8 cellular contexts compared by ENCODE assay signal in the genomic region with DNA sequence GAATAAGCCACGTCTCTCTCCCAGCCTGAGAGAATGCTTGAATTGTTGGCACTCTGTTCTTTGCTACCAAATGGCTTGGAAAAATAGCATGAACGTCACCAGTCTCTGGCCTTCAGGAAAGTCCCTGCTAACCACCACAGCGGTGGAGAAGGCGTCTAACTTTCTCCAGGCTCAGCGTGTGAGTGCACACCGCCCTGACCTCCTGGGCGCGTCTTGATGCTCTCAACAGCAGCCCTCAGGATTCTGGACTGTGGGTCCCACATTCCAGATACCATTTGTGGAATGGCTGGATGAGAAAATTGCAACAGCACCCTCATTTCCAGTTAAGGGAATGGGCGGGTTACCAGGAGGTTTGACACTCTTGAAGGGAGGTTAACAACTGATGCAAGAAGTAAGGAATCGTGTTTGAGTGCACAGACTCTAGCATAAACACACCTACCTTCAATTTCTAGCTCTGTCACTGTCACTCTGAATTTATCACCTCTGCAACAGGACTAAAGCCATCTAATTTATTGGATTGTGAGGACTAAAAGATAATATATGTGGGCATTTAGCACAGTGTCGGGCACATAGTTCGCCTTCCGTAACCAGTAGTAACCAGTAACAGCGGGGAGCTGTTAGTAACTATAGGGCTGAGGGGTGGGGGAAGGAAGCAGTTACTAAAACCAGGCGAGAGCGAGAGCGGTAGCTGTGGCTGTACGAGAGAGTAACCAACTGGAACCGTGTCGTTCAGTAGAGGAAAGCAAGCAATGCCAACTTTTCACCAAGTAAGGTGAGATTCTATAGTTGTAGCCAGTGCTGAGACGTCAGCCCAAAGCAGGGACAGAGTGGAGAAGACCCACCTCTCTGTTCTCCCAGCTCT. TPM values are rescaled to one million over a fixed set of nuclear protein-coding genes. Genes with fewer than 3 reads are reported as not detected.
DNase-seq lines count a peak whose midpoint lies in the region; ATAC-seq and TF ChIP-seq lines count a peak whose summit lies in the region.

No MANE protein-coding gene starts in this region.

- peak overlapping the region; percentile 85 for H2AFZ ChIP-seq in parathyroid adenoma

- H3K27ac ChIP-seq in parathyroid adenoma: peak overlapping the region; percentile 88

- TF ChIP-seq CTCF in BJ (IDR thresholded peaks at IDR 0.05; ENCODE audit: insufficient read depth, low read depth, low read length): no peak
- no peak for TF ChIP-seq CTCF in parathyroid adenoma (IDR thresholded peaks at IDR 0.05)

- no peak for DNase-seq in BJ (ENCODE audit: low read depth)
- peak; percentile 48 to 49 for DNase-seq in activated CD4-positive, alpha-beta T cell treated with anti-CD3 and anti-CD28 coated beads, Interleukin-2, amount 50 U/mL, for 4 hours
- DNase-seq in GM03348 (ENCODE audit: low spot score): no peak
- no peak for DNase-seq in NCI-H2171 (lab: John Stamatoyannopoulos, UW)

- ATAC-seq in GM19395 (IDR thresholded peaks at IDR 0.05; ENCODE audit: unreplicated experiment): peak; percentile 65
- peak; percentile 49 for ATAC-seq in HG03442 (IDR thresholded peaks at IDR 0.05; ENCODE audit: unreplicated experiment)
- ATAC-seq in esophagus mucosa: peak; percentile 34

- CTCF ChIA-PET in BJ (lab: Yijun Ruan, JAX): interaction anchor here (1.1 to 5.4 kb wide), 5 partner anchors 10 to 252 kb away, joined by 4 to 30 read pairs (median 15); a partner anchor contains a TSS

- no peak overlapping the region for H3K9ac ChIP-seq in parathyroid adenoma

- no peaks in the 10 kb centered on the region for H3K79me2 ChIP-seq in parathyroid adenoma

- peak overlapping the region; percentile 64 for H3K4me3 ChIP-seq in BJ (ENCODE audit: low read depth, low read length)
- H3K4me3 ChIP-seq in parathyroid adenoma (ENCODE audit: low read depth, low read length): peak overlapping the region; percentile 71

- peak overlapping the region; percentile 77 for H3K4me2 ChIP-seq in parathyroid adenoma (ENCODE audit: low read length)

- H3K27me3 ChIP-seq in BJ (ENCODE audit: control insufficient read depth, insufficient read depth, low read length): no peaks in the 10 kb centered on the region
- no peaks in the 10 kb centered on the region for H3K27me3 ChIP-seq in parathyroid adenoma (ENCODE audit: control insufficient read depth, insufficient read depth, low read length)

- peaks cover 3% of the 10 kb centered on the region for H3K4me1 ChIP-seq in parathyroid adenoma

- H3K9me3 ChIP-seq in parathyroid adenoma (ENCODE audit: control insufficient read depth, low read length): no peaks in the 10 kb centered on the region

- POLR2A ChIA-PET in BJ (lab: Charles Lee): interaction anchor here (1.6 kb wide), 1 partner anchor 12 kb away, joined by 4 read pairs; a partner anchor contains a TSS

- H3K36me3 ChIP-seq in BJ (ENCODE audit: control insufficient read depth, insufficient read depth, low read length) (0 out of 2 replicates have a peak, but pooled peaks cover 2% of the 10 kb centered on the region), parathyroid adenoma (ENCODE audit: control insufficient read depth, insufficient read depth, low read length) (no peaks in the 10 kb centered on the region)

RNA-seq across cellular contexts. Expression of a gene that starts 0.8 kb away (rescaled TPM):
- polyA plus RNA-seq in BJ (2011; rRNA removed): 7.7 and 14.2 TPM in 2 replicates
- 2.2 and 5.7 TPM in 2 replicates for polyA minus RNA-seq in BJ (2011; rRNA and poly(A)+ RNA removed)
- total RNA-seq in esophagus mucosa: 28.1 TPM

RNA-seq across cellular contexts. Expression of a gene that starts 11.8 kb away (rescaled TPM):
- polyA plus RNA-seq in BJ (2011; rRNA removed): 3.8 and 4.4 TPM in 2 replicates
- 3.5 and 3.8 TPM in 2 replicates for polyA minus RNA-seq in BJ (2011; rRNA and poly(A)+ RNA removed)
- 1.5 TPM for total RNA-seq in esophagus mucosa

Comparison
In these comparisons a context has a peak if more than half of its experiments do, and no peak if none do; other contexts are left out.
1. DNase-seq: peak in activated CD4-positive, alpha-beta T cell treated with anti-CD3 and anti-CD28 coated beads, Interleukin-2, amount 50 U/mL, for 4 hours (2 of 2); none in BJ (single experiment), GM03348 (single experiment) and NCI-H2171 (single experiment).
2. Peak in every context shown above with its lines, with median percentiles within 50 percentile points of each other: ATAC-seq.